ENCODE assay signal across 1 cellular context in the genomic region with DNA sequence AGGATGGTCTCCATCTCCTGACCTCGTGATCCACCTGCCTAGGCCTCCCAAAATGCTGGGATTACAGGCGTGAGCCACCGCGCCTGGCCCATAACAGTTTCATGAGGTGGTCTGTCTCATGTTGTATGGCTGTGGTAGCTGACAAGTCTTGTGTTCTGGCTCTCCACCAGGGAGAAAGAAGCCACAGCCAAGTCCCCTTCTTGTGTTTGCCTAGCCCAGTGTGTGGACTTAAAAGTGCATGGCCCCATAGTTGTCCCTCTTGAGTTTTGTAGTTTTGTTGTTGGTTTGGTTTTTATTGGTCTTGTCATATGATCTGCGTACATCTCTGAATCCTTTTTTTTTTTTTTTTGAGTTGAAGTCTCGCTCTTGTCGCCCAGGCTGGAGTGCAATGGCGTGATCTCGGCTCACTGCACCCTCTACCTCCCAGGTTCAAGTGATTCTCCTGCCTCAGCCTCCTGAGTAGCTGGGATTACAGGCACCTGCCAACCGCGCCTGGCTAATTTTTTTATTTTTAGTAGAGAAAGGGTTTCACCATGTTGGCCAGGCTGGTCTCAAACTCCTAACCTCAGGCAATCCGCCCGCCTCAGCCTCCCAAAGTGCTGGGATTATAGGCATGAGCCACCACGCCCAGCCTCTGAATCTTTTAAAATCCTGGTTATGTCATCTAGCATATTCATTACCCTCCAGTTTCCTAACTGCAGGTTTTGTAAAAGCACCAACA. TPM values are rescaled to one million over a fixed set of nuclear protein-coding genes. Genes with fewer than 3 reads are reported as not detected.
"Had no signal": no experiment of that assay in that cellular context is flagged by ENCODE, and none has a peak within 500 bp of the region (broad histone marks: within the 10 kb centered on the region; RNA-seq: fewer than 3 reads in every experiment).

No MANE protein-coding gene starts in this region.

RNA-seq across cellular contexts. Expression of gene AIFM3, which starts 27.4 kb away (rescaled TPM):
- total RNA-seq: lung microvascular endothelial cell had no signal
